In the genomic region with DNA sequence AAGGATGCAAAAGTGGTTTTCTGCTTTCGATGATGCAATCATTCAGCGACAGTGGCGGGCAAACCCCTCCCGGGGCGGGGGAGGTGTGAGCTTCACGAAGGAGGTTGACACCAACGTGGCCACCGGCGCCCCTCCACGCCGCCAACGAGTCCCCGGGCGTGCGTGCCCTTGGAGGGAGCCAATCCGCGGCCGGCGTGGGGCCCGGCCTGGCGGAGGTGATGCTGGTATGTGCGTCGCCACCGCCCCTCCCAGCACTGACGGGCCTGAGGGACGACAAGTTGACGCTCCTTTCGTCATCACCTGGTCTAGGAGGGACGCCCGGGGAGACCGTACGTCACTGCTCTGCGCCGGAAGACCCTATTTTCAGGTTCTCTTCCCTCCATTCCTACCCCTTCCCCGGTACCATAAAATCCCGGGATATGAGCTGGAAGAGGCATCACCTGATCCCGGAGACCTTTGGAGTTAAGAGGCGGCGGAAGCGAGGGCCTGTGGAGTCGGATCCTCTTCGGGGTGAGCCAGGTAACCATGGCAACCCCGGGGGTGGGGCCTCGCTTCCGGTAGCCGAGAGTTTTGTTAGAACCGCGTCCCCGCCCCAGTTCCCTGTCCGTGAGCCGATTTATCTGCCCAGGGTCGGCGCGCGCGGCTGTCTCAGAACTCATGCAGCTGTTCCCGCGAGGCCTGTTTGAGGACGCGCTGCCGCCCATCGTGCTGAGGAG, we compare ENCODE assay signal across 8 cellular contexts. TPM values are rescaled to one million over a fixed set of nuclear protein-coding genes. Genes with fewer than 3 reads are reported as not detected.
DNase-seq lines count a peak whose midpoint lies in the region; ATAC-seq and TF ChIP-seq lines count a peak whose summit lies in the region.

A gene (minus strand): TSS at position 146 of the 716 bp plus-strand sequence. CDS start 463 bp downstream, outside the sequence.

- no peaks in the 10 kb centered on the region for H3K9me3 Mint-ChIP-seq in activated naive CD4-positive, alpha-beta T cell treated with anti-CD3 and anti-CD28 coated beads, Interleukin-2, amount 50 U/mL, for 72 hours

- intact Hi-C loops in testis (cut with DNase I; ENCODE audit: low total_unique reads): no loop called here

- peaks cover 5 to 7% of the 10 kb centered on the region in 2 donors for H3K36me3 Mint-ChIP-seq in activated naive CD4-positive, alpha-beta T cell treated with anti-CD3 and anti-CD28 coated beads, Interleukin-2, amount 50 U/mL, for 72 hours

- peak; percentile 99 for DNase-seq in GM06990 (ENCODE audit: extremely low read depth, insufficient read length)
- peak; percentile 95 for DNase-seq in NCI-H1092 (lab: John Stamatoyannopoulos, UW)
- peak; percentile 95 to 98 for DNase-seq in activated naive CD4-positive, alpha-beta T cell treated with anti-CD3 and anti-CD28 coated beads, Interleukin-2, amount 50 U/mL, for 72 hours (ENCODE audit: low spot score in 2 of 2)
- DNase-seq in glomerular endothelial cell (ENCODE audit: extremely low read depth, low read depth, low spot score): peak; percentile 88
- DNase-seq in omental fat pad (ENCODE audit: low spot score): peak; percentile 89
- DNase-seq in testis: peak; percentile 97

- TF ChIP-seq CTCF in GM06990 (IDR thresholded peaks at IDR 0.05; ENCODE audit: insufficient read depth, low read length, poor library complexity, severe bottlenecking) (no peak), omental fat pad (IDR thresholded peaks at IDR 0.05) (no peak), testis (IDR thresholded peaks at IDR 0.05) (peak in 1 of 3 experiments; percentile 14)

- WGBS in testis, 2 donors: 0 to 1% methylated on average over 23 to 61 of the region's 62 CpGs

- TF ChIP-seq POLR2A in testis (IDR thresholded peaks at IDR 0.05): no peak

- ATAC-seq in HG02588 (IDR thresholded peaks at IDR 0.05; ENCODE audit: unreplicated experiment): peak; percentile 83
- peak; percentile 88 for ATAC-seq in SK-N-SH treated with all-trans-retinoic acid at 6 μM for 48 hours
- peak; percentile 93 to 95 for ATAC-seq in activated naive CD4-positive, alpha-beta T cell treated with anti-CD3 and anti-CD28 coated beads, Interleukin-2, amount 50 U/mL, for 72 hours
- ATAC-seq in omental fat pad (ENCODE audit: low FRiP score): peak; percentile 86

- peak within 1 kb of the TSS; percentile 77 for H3K4me3 ChIP-seq in GM06990 (replicated peaks; ENCODE audit: low read depth, low read length)
- peak within 1 kb of the TSS; percentile 77 to 82 for H3K4me3 ChIP-seq in testis

- peak within 1 kb of the TSS; percentile 91 to 98 for H3K27ac ChIP-seq in testis

- peak within 1 kb of the TSS; percentile 100 for H3K27ac Mint-ChIP-seq in activated naive CD4-positive, alpha-beta T cell treated with anti-CD3 and anti-CD28 coated beads, Interleukin-2, amount 50 U/mL, for 72 hours

- no peaks in the 10 kb centered on the region for H3K27me3 ChIP-seq in GM06990 (replicated peaks; ENCODE audit: control insufficient read depth, insufficient read depth, low read length)
- no peaks in the 10 kb centered on the region for H3K27me3 ChIP-seq in testis

- H3K9me3 ChIP-seq in testis: no peaks in the 10 kb centered on the region

- peaks cover 19% of the 10 kb centered on the region for H3K4me1 ChIP-seq in testis

- peaks cover 21% of the 10 kb centered on the region for H3K36me3 ChIP-seq in GM06990 (ENCODE audit: control insufficient read depth, insufficient read depth, low read length)
- no peaks in the 10 kb centered on the region for H3K36me3 ChIP-seq in testis (ENCODE audit: low read depth, missing control alignments)

TF ChIP-seq in SK-N-SH treated with all-trans-retinoic acid at 6 μM for 48 hours, 23 proteins besides CTCF, POLR2A, EP300 and RAD21:
- TF ChIP-seq ZFP30 (CRISPR knock-in tag; IDR thresholded peaks at IDR 0.05): 0 out of 2 replicates have a peak, but pooled peaks have one; percentile 55
- TF ChIP-seq CSDC2 (CRISPR knock-in tag; IDR thresholded peaks at IDR 0.05): peak; percentile 22; the same call in 1 of the 2 replicates
- TF ChIP-seq ZFP3 (CRISPR knock-in tag; IDR thresholded peaks at IDR 0.05): 0 out of 2 replicates have a peak, but pooled peaks have one; percentile 25
- 0 out of 2 replicates have a peak, but pooled peaks have one; percentile 10 for TF ChIP-seq ESRRG (CRISPR knock-in tag; IDR thresholded peaks at IDR 0.05)
- TF ChIP-seq, protein P1, sequence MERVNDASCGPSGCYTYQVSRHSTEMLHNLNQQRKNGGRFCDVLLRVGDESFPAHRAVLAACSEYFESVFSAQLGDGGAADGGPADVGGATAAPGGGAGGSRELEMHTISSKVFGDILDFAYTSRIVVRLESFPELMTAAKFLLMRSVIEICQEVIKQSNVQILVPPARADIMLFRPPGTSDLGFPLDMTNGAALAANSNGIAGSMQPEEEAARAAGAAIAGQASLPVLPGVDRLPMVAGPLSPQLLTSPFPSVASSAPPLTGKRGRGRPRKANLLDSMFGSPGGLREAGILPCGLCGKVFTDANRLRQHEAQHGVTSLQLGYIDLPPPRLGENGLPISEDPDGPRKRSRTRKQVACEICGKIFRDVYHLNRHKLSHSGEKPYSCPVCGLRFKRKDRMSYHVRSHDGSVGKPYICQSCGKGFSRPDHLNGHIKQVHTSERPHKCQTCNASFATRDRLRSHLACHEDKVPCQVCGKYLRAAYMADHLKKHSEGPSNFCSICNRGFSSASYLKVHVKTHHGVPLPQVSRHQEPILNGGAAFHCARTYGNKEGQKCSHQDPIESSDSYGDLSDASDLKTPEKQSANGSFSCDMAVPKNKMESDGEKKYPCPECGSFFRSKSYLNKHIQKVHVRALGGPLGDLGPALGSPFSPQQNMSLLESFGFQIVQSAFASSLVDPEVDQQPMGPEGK (CRISPR knock-in tag; IDR thresholded peaks at IDR 0.05; ENCODE audit: borderline replicate concordance): peak; percentile 82; the same call in 1 of the 2 replicates
- TF ChIP-seq GLIS3 (CRISPR knock-in tag; IDR thresholded peaks at IDR 0.05): 0 out of 2 replicates have a peak, but pooled peaks have one; percentile 21
- TF ChIP-seq, protein P2, sequence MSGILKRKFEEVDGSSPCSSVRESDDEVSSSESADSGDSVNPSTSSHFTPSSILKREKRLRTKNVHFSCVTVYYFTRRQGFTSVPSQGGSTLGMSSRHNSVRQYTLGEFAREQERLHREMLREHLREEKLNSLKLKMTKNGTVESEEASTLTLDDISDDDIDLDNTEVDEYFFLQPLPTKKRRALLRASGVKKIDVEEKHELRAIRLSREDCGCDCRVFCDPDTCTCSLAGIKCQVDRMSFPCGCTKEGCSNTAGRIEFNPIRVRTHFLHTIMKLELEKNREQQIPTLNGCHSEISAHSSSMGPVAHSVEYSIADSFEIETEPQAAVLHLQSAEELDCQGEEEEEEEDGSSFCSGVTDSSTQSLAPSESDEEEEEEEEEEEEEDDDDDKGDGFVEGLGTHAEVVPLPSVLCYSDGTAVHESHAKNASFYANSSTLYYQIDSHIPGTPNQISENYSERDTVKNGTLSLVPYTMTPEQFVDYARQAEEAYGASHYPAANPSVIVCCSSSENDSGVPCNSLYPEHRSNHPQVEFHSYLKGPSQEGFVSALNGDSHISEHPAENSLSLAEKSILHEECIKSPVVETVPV (CRISPR knock-in tag; IDR thresholded peaks at IDR 0.05): peak; percentile 9; the same call in 1 of the 2 replicates
- TF ChIP-seq ZNF70 (CRISPR knock-in tag; IDR thresholded peaks at IDR 0.05): no peak
- TF ChIP-seq ISL1 (CRISPR knock-in tag; IDR thresholded peaks at IDR 0.05): no peak
- no peak for TF ChIP-seq OSR1 (CRISPR knock-in tag; IDR thresholded peaks at IDR 0.05)

RNA-seq across cellular contexts. Expression of the gene that starts here (rescaled TPM):
- 10 to 100 TPM; 16.2 to 18.5 TPM for total RNA-seq in activated naive CD4-positive, alpha-beta T cell treated with anti-CD3 and anti-CD28 coated beads, Interleukin-2, amount 50 U/mL, for 72 hours
- total RNA-seq in glomerular endothelial cell (16.6 and 17.3 TPM in 2 replicates), omental fat pad (10 to 100 TPM; 15.6 to 19.9 (median 18.4) TPM), testis (10 to 100 TPM; 43.7 to 59.1 TPM)
- polyA plus RNA-seq in testis (ENCODE audit: insufficient read depth, low read depth, low replicate concordance): 96.6 TPM

Comparison
In these comparisons a context has a peak if more than half of its experiments do, and no peak if none do; other contexts are left out.
1. Peak in every context shown above with its lines: DNase-seq, ATAC-seq, H3K4me3 ChIP-seq and H3K27ac ChIP-seq.